ENCODE assay signal across 1 cellular context in genomic region chr1:150926094-150926741, GRCh38.
TF ChIP-seq lines count a peak whose summit lies in the region.

TSS of gene SETDB1 (plus strand) at chr1:150926363. CDS start at chr1:150927715, 1,352 bp downstream.

TF ChIP-seq in K562, 482 proteins besides CTCF, POLR2A, EP300 and RAD21 (continued from another document and continues in another):
- TF ChIP-seq, protein P1, sequence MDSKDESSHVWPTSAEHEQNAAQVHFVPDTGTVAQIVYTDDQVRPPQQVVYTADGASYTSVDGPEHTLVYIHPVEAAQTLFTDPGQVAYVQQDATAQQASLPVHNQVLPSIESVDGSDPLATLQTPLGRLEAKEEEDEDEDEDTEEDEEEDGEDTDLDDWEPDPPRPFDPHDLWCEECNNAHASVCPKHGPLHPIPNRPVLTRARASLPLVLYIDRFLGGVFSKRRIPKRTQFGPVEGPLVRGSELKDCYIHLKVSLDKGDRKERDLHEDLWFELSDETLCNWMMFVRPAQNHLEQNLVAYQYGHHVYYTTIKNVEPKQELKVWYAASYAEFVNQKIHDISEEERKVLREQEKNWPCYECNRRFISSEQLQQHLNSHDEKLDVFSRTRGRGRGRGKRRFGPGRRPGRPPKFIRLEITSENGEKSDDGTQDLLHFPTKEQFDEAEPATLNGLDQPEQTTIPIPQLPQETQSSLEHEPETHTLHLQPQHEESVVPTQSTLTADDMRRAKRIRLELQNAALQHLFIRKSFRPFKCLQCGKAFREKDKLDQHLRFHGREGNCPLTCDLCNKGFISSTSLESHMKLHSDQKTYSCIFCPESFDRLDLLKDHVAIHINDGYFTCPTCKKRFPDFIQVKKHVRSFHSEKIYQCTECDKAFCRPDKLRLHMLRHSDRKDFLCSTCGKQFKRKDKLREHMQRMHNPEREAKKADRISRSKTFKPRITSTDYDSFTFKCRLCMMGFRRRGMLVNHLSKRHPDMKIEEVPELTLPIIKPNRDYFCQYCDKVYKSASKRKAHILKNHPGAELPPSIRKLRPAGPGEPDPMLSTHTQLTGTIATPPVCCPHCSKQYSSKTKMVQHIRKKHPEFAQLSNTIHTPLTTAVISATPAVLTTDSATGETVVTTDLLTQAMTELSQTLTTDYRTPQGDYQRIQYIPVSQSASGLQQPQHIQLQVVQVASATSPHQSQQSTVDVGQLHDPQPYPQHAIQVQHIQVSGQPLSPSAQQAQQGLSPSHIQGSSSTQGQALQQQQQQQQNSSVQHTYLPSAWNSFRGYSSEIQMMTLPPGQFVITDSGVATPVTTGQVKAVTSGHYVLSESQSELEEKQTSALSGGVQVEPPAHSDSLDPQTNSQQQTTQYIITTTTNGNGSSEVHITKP (IDR thresholded peaks at IDR 0.05; ENCODE audit: partially characterized antibody) = peak; percentile 64
- no peak for TF ChIP-seq CEBPB (tag; IDR thresholded peaks at IDR 0.05)
- peak; percentile 98 for TF ChIP-seq NR2C1 (IDR thresholded peaks at IDR 0.05)
- peak; percentile 99 for TF ChIP-seq NR2C1 (tag; IDR thresholded peaks at IDR 0.05)
- peak; percentile 75 for TF ChIP-seq NBN (IDR thresholded peaks at IDR 0.05; ENCODE audit: low read depth)
- TF ChIP-seq CREB1 (IDR thresholded peaks at IDR 0.05) = peak; percentile 47; the same call in 1 of the 2 replicates
- TF ChIP-seq CREB1 (CRISPR knock-in tag; IDR thresholded peaks at IDR 0.05) = no peak
- no peak for TF ChIP-seq TRIM25 (IDR thresholded peaks at IDR 0.05; ENCODE audit: borderline replicate concordance)
- peak; percentile 72 for TF ChIP-seq TBP (optimal IDR thresholded peaks at IDR 0.05; ENCODE audit: low read depth, low read length)
- peak; percentile 87; the same call in 1 of the 2 replicates for TF ChIP-seq GATAD2A (IDR thresholded peaks at IDR 0.05)
- peak in 1 of 2 experiments; percentile 91; a peak in 2 of 4 replicates for TF ChIP-seq HDAC1 (IDR thresholded peaks at IDR 0.05)
- TF ChIP-seq ZBED1 (IDR thresholded peaks at IDR 0.05) = no peak
- TF ChIP-seq ZNF780A (CRISPR knock-in tag; IDR thresholded peaks at IDR 0.05) = no peak
- TF ChIP-seq KLF1 (tag; IDR thresholded peaks at IDR 0.05) = no peak
- TF ChIP-seq TAF1 (IDR thresholded peaks at IDR 0.05; ENCODE audit: control insufficient read depth, extremely low read depth, insufficient read depth, low read length, severe bottlenecking) = peak; percentile 77
- TF ChIP-seq ETV5 (CRISPR knock-in tag; IDR thresholded peaks at IDR 0.05; ENCODE audit: low read depth) = peak; percentile 72; the same call in 1 of the 2 replicates
- TF ChIP-seq BHLHE40 (IDR thresholded peaks at IDR 0.05; ENCODE audit: low read length) = peak; percentile 96
- TF ChIP-seq BACH1 (tag; IDR thresholded peaks at IDR 0.05) = no peak
- TF ChIP-seq NCOR1 (IDR thresholded peaks at IDR 0.05) = peak; percentile 53; the same call in 1 of the 2 replicates
- TF ChIP-seq GATA2 (CRISPR knock-in tag; IDR thresholded peaks at IDR 0.05) = no peak
- peak; percentile 75 for TF ChIP-seq LEF1 (IDR thresholded peaks at IDR 0.05)
- TF ChIP-seq, protein P2, sequence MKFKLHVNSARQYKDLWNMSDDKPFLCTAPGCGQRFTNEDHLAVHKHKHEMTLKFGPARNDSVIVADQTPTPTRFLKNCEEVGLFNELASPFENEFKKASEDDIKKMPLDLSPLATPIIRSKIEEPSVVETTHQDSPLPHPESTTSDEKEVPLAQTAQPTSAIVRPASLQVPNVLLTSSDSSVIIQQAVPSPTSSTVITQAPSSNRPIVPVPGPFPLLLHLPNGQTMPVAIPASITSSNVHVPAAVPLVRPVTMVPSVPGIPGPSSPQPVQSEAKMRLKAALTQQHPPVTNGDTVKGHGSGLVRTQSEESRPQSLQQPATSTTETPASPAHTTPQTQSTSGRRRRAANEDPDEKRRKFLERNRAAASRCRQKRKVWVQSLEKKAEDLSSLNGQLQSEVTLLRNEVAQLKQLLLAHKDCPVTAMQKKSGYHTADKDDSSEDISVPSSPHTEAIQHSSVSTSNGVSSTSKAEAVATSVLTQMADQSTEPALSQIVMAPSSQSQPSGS (CRISPR knock-in tag; IDR thresholded peaks at IDR 0.05) = no peak
- TF ChIP-seq KAT7 (CRISPR knock-in tag; IDR thresholded peaks at IDR 0.05; ENCODE audit: borderline replicate concordance) = no peak
- no peak for TF ChIP-seq MBD1 (CRISPR knock-in tag; IDR thresholded peaks at IDR 0.05)
- no peak for TF ChIP-seq FOXK1 (CRISPR knock-in tag; IDR thresholded peaks at IDR 0.05; ENCODE audit: borderline replicate concordance)
- TF ChIP-seq, protein P3, sequence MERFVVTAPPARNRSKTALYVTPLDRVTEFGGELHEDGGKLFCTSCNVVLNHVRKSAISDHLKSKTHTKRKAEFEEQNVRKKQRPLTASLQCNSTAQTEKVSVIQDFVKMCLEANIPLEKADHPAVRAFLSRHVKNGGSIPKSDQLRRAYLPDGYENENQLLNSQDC (CRISPR knock-in tag; IDR thresholded peaks at IDR 0.05) = no peak
- TF ChIP-seq MXI1 (IDR thresholded peaks at IDR 0.05; ENCODE audit: low read depth, low read length) = no peak; the same call in 1 of the 2 replicates
- TF ChIP-seq RFX7 (CRISPR knock-in tag; IDR thresholded peaks at IDR 0.05) = no peak
- TF ChIP-seq CBX5 (IDR thresholded peaks at IDR 0.05; ENCODE audit: borderline replicate concordance, low read depth) = no peak
- TF ChIP-seq SMARCE1 (IDR thresholded peaks at IDR 0.05) = peak; percentile 58
- TF ChIP-seq ZBTB40 (IDR thresholded peaks at IDR 0.05) = peak; percentile 97
- no peak for TF ChIP-seq ZBTB40 (CRISPR knock-in tag; IDR thresholded peaks at IDR 0.05)
- TF ChIP-seq ZBTB43 (CRISPR knock-in tag; IDR thresholded peaks at IDR 0.05) = no peak
- no peak for TF ChIP-seq POLR3A (IDR thresholded peaks at IDR 0.05; ENCODE audit: borderline replicate concordance, extremely low read depth, insufficient read depth, insufficient read length)
- TF ChIP-seq ZNF695 (CRISPR knock-in tag; IDR thresholded peaks at IDR 0.05) = no peak
- peak; percentile 61; the same call in 1 of the 2 replicates for TF ChIP-seq RAD51 (IDR thresholded peaks at IDR 0.05; ENCODE audit: borderline replicate concordance, low read depth)
- 0 out of 2 replicates have a peak, but pooled peaks have one; percentile 28 for TF ChIP-seq DMBX1 (CRISPR knock-in tag; IDR thresholded peaks at IDR 0.05; ENCODE audit: borderline replicate concordance)
- TF ChIP-seq, protein P4, sequence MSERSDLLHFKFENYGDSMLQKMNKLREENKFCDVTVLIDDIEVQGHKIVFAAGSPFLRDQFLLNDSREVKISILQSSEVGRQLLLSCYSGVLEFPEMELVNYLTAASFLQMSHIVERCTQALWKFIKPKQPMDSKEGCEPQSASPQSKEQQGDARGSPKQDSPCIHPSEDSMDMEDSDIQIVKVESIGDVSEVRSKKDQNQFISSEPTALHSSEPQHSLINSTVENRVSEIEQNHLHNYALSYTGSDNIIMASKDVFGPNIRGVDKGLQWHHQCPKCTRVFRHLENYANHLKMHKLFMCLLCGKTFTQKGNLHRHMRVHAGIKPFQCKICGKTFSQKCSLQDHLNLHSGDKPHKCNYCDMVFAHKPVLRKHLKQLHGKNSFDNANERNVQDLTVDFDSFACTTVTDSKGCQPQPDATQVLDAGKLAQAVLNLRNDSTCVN (CRISPR knock-in tag; IDR thresholded peaks at IDR 0.05) = 0 out of 2 replicates have a peak, but pooled peaks have one; percentile 79
- TF ChIP-seq CHD2 (IDR thresholded peaks at IDR 0.05; ENCODE audit: low read depth, low read length) = peak; percentile 70
- TF ChIP-seq ILF3 (IDR thresholded peaks at IDR 0.05; ENCODE audit: borderline replicate concordance) = no peak
